In genomic region chr1:38006008-38006828, GRCh38 we compare ENCODE assay signal across 8 cellular contexts. TPM values are rescaled to one million over a fixed set of nuclear protein-coding genes. Genes with fewer than 3 reads are reported as not detected.
DNase-seq lines count a peak whose midpoint lies in the region; ATAC-seq and TF ChIP-seq lines count a peak whose summit lies in the region.

No MANE protein-coding gene starts in this region.

- peak overlapping the region; percentile 60 to 100 for H3K27ac Mint-ChIP-seq in natural killer cell treated with Interleukin-12 subunit alpha and Interleukin-12 subunit beta and Interleukin-15 and Interleukin-18, amount 100 ng/mL, for 72 hours

- ATAC-seq in natural killer cell treated with Interleukin-12 subunit alpha and Interleukin-12 subunit beta and Interleukin-15 and Interleukin-18, amount 100 ng/mL, for 72 hours: no peak
- ATAC-seq in HG02973 (IDR thresholded peaks at IDR 0.05; ENCODE audit: unreplicated experiment): no peak

- peak overlapping the region in 34 of 59 donors; percentile 10 to 82 (median 53) for H3K27ac ChIP-seq in dorsolateral prefrontal cortex

- peak overlapping the region; percentile 93 for H3K4me3 ChIP-seq in AG04449 (ENCODE audit: low read depth, low read length)
- H3K4me3 ChIP-seq in NB4 (ENCODE audit: low read depth, low read length): peak overlapping the region; percentile 34
- peak overlapping the region in 32 of 59 donors; percentile 11 to 71 (median 64) for H3K4me3 ChIP-seq in dorsolateral prefrontal cortex

- H3K4me1 Mint-ChIP-seq in natural killer cell treated with Interleukin-12 subunit alpha and Interleukin-12 subunit beta and Interleukin-15 and Interleukin-18, amount 100 ng/mL, for 72 hours (ENCODE audit: low read depth in 2 of 2): peaks cover 40 to 52% of the 10 kb centered on the region in 2 donors

- H3K9me3 Mint-ChIP-seq in natural killer cell treated with Interleukin-12 subunit alpha and Interleukin-12 subunit beta and Interleukin-15 and Interleukin-18, amount 100 ng/mL, for 72 hours: no peaks in the 10 kb centered on the region

- H3K27me3 ChIP-seq in dorsolateral prefrontal cortex: peaks cover 0 to 11% (median 0%) of the 10 kb centered on the region in 45 donors

- no peak for TF ChIP-seq CTCF in AG04449 (IDR thresholded peaks at IDR 0.05; ENCODE audit: insufficient read depth, low read length, missing control alignments)
- TF ChIP-seq CTCF in NB4 (IDR thresholded peaks at IDR 0.05; ENCODE audit: low read depth, low read length): no peak
- no peak for TF ChIP-seq CTCF in dorsolateral prefrontal cortex (IDR thresholded peaks at IDR 0.05 in 54 of 56, conservative IDR thresholded peaks at IDR 0.05 in 2 of 56; ENCODE audit: low read depth in 1 of 56, partially characterized antibody in 56 of 56)

- no peak for TF ChIP-seq POLR2A in NB4 (IDR thresholded peaks at IDR 0.05; ENCODE audit: extremely low read depth, insufficient read length)

- CTCF ChIA-PET in AG04449 (lab: Yijun Ruan, JAX): interaction anchor here (4.2 kb wide), 1 partner anchor 16 kb away, joined by 23 read pairs; the partner anchor contains the start of gene SF3A3

- DNase-seq in AG04449 (ENCODE audit: low read depth, low spot score): no peak
- DNase-seq in NB4 (ENCODE audit: low read depth): no peak
- no peak for DNase-seq in dorsolateral prefrontal cortex
- no peak for DNase-seq in natural killer cell treated with Interleukin-12 subunit alpha and Interleukin-12 subunit beta and Interleukin-15 and Interleukin-18, amount 100 ng/mL, for 72 hours (ENCODE audit: low spot score)
- DNase-seq in DMS53 (lab: John Stamatoyannopoulos, UW): no peak
- no peak for DNase-seq in activated CD4-positive, CD25-positive, alpha-beta regulatory T cell treated with anti-CD3 and anti-CD28 coated beads, Interleukin-2, amount 50 U/mL, for 72 hours
- no peak for DNase-seq in RPMI8226

- intact Hi-C loops in dorsolateral prefrontal cortex (cut with DNase I): no loop called here

- POLR2A ChIA-PET in AG04449 (lab: Yijun Ruan, JAX): no interaction called here

- no peaks in the 10 kb centered on the region for H3K27me3 Mint-ChIP-seq in natural killer cell treated with Interleukin-12 subunit alpha and Interleukin-12 subunit beta and Interleukin-15 and Interleukin-18, amount 100 ng/mL, for 72 hours

- H3K36me3 Mint-ChIP-seq in natural killer cell treated with Interleukin-12 subunit alpha and Interleukin-12 subunit beta and Interleukin-15 and Interleukin-18, amount 100 ng/mL, for 72 hours: no peaks in the 10 kb centered on the region

- peak overlapping the region; percentile 59 for H3K4me3 Mint-ChIP-seq in natural killer cell treated with Interleukin-12 subunit alpha and Interleukin-12 subunit beta and Interleukin-15 and Interleukin-18, amount 100 ng/mL, for 72 hours

RNA-seq across cellular contexts. Expression of gene FHL3, which starts 0.9 kb away (rescaled TPM):
- total RNA-seq in dorsolateral prefrontal cortex: 10 to 100 TPM in 51 of 120 experiments, 1 to 10 TPM in 69; 5.8 to 18.5 (median 9.6) TPM
- total RNA-seq in natural killer cell treated with Interleukin-12 subunit alpha and Interleukin-12 subunit beta and Interleukin-15 and Interleukin-18, amount 100 ng/mL, for 72 hours: 10 to 100 TPM; 24.5 TPM

RNA-seq across cellular contexts. Expression of gene UTP11, which starts 6.3 kb away (rescaled TPM):
- total RNA-seq in dorsolateral prefrontal cortex: 10 to 100 TPM; 13.6 to 33.4 (median 24.4) TPM
- total RNA-seq in natural killer cell treated with Interleukin-12 subunit alpha and Interleukin-12 subunit beta and Interleukin-15 and Interleukin-18, amount 100 ng/mL, for 72 hours: 10 to 100 TPM; 59.9 to 60.0 TPM

RNA-seq across cellular contexts. Expression of gene SF3A3, which starts 16.4 kb away (rescaled TPM):
- total RNA-seq in dorsolateral prefrontal cortex: 10 to 100 TPM; 30.2 to 67.9 (median 44.5) TPM
- 100 to 1,000 TPM in 1 of 2 donors, 10 to 100 TPM in 1; 90.7 to 174 TPM for total RNA-seq in natural killer cell treated with Interleukin-12 subunit alpha and Interleukin-12 subunit beta and Interleukin-15 and Interleukin-18, amount 100 ng/mL, for 72 hours

RNA-seq across cellular contexts. Expression of gene POU3F1, which starts 40.4 kb away (rescaled TPM):
- total RNA-seq in dorsolateral prefrontal cortex: 1 to 10 TPM; 1.6 to 8.4 (median 4.4) TPM
- total RNA-seq in natural killer cell treated with Interleukin-12 subunit alpha and Interleukin-12 subunit beta and Interleukin-15 and Interleukin-18, amount 100 ng/mL, for 72 hours: under 1 TPM; 0.50 to 0.93 TPM

RNA-seq across cellular contexts. Expression of gene INPP5B, which starts 59.4 kb away (rescaled TPM):
- total RNA-seq in dorsolateral prefrontal cortex: 10 to 100 TPM; 23.9 to 71.7 (median 40.7) TPM
- 10 to 100 TPM; 48.1 to 86.0 TPM for total RNA-seq in natural killer cell treated with Interleukin-12 subunit alpha and Interleukin-12 subunit beta and Interleukin-15 and Interleukin-18, amount 100 ng/mL, for 72 hours

Comparison
In these comparisons a context has a peak if more than half of its experiments do, and no peak if none do; other contexts are left out.
1. H3K4me3 ChIP-seq: peak in every context shown above with its lines; median percentile 93 in AG04449; 64 in dorsolateral prefrontal cortex; 34 in NB4.